Comparison of ENCODE assay signal across 9 cellular contexts in genomic region chr7:132654150-132654549, GRCh38.
A peak's percentile ranks its signal among the peaks of the same experiment; 100 is the strongest.
DNase-seq lines count a peak whose midpoint lies in the region; ATAC-seq and TF ChIP-seq lines count a peak whose summit lies in the region.
"Had no signal": no experiment of that assay in that cellular context is flagged by ENCODE, and none has a peak within 500 bp of the region (broad histone marks: within the 10 kb centered on the region; RNA-seq: fewer than 3 reads in every experiment).

No MANE protein-coding gene starts in this region.

- peak overlapping the region; percentile 34 for H3K27ac Mint-ChIP-seq in activated naive CD8-positive, alpha-beta T cell treated with anti-CD3 and anti-CD28 coated beads, Interleukin-2, amount 10 ng/mL, durations not matched to agents 7 days and 5 days
- no peak overlapping the region for H3K27ac Mint-ChIP-seq in neural progenitor cell

- ATAC-seq in GM19438 (IDR thresholded peaks at IDR 0.05; ENCODE audit: low read depth, unreplicated experiment) = peak; percentile 55
- ATAC-seq in HG03460 (IDR thresholded peaks at IDR 0.05; ENCODE audit: unreplicated experiment) = peak; percentile 64
- no peak for ATAC-seq in activated naive CD8-positive, alpha-beta T cell treated with anti-CD3 and anti-CD28 coated beads, Interleukin-2, amount 10 ng/mL, durations not matched to agents 7 days and 5 days (ENCODE audit: low read depth)
- no peak for ATAC-seq in HG02840 (IDR thresholded peaks at IDR 0.05; ENCODE audit: low FRiP score, unreplicated experiment)

- no peak overlapping the region for H3K9ac ChIP-seq in neural progenitor cell

- peaks cover 1% of the 10 kb centered on the region for H3K9me3 Mint-ChIP-seq in activated naive CD8-positive, alpha-beta T cell treated with anti-CD3 and anti-CD28 coated beads, Interleukin-2, amount 10 ng/mL, durations not matched to agents 7 days and 5 days
- no peaks in the 10 kb centered on the region for H3K9me3 Mint-ChIP-seq in neural progenitor cell

- peaks cover 23% of the 10 kb centered on the region for H3K4me1 Mint-ChIP-seq in activated naive CD8-positive, alpha-beta T cell treated with anti-CD3 and anti-CD28 coated beads, Interleukin-2, amount 10 ng/mL, durations not matched to agents 7 days and 5 days
- peaks cover 16% of the 10 kb centered on the region for H3K4me1 Mint-ChIP-seq in neural progenitor cell

- POLR2A ChIA-PET in activated naive CD8-positive, alpha-beta T cell treated with anti-CD3 and anti-CD28 coated beads, Interleukin-2, amount 10 ng/mL, durations not matched to agents 7 days and 5 days (lab: Charles Lee) = no interaction called here

- H3K4me2 ChIP-seq in neural progenitor cell = no peak overlapping the region

- no peaks in the 10 kb centered on the region for H4K20me1 ChIP-seq in neural progenitor cell (ENCODE audit: low read depth)

- H3K36me3 ChIP-seq in neural progenitor cell = no peaks in the 10 kb centered on the region

- peak; percentile 37 for TF ChIP-seq CTCF in neural progenitor cell (IDR thresholded peaks at IDR 0.05)

- H3K27ac ChIP-seq in neural progenitor cell = no peak overlapping the region
- H3K27ac ChIP-seq: SK-N-MC had no signal

- DNase-seq in GDM1 (lab: John Stamatoyannopoulos, UW) (peak; percentile 17), neural progenitor cell (ENCODE audit: low spot score) (no peak), cardiac septum (ENCODE audit: low spot score) (no peak)
- no peak for DNase-seq in activated naive CD8-positive, alpha-beta T cell treated with anti-CD3 and anti-CD28 coated beads, Interleukin-2, amount 10 ng/mL, durations not matched to agents 7 days and 5 days
- no peak for DNase-seq in stimulated activated CD4-positive, alpha-beta T cell treated with anti-CD3 and anti-CD28 coated beads, Interleukin-2, amount 100 ng/mL, for 48 hours

- peaks cover 12% of the 10 kb centered on the region for H3K4me1 ChIP-seq in neural progenitor cell

- H3K9me3 ChIP-seq in neural progenitor cell (ENCODE audit: low read depth) = no peaks in the 10 kb centered on the region

- no peaks in the 10 kb centered on the region for H3K36me3 Mint-ChIP-seq in activated naive CD8-positive, alpha-beta T cell treated with anti-CD3 and anti-CD28 coated beads, Interleukin-2, amount 10 ng/mL, durations not matched to agents 7 days and 5 days
- H3K36me3 Mint-ChIP-seq in neural progenitor cell = no peaks in the 10 kb centered on the region

- no peak overlapping the region for H2AFZ ChIP-seq in neural progenitor cell (replicated peaks)

- no peaks in the 10 kb centered on the region for H3K27me3 Mint-ChIP-seq in activated naive CD8-positive, alpha-beta T cell treated with anti-CD3 and anti-CD28 coated beads, Interleukin-2, amount 10 ng/mL, durations not matched to agents 7 days and 5 days
- H3K27me3 Mint-ChIP-seq in neural progenitor cell (ENCODE audit: insufficient read depth, low read depth) = peaks cover 6% of the 10 kb centered on the region

- peaks cover 4% of the 10 kb centered on the region for H3F3A ChIP-seq in neural progenitor cell (ENCODE audit: low read depth)

- H3K79me2 ChIP-seq in neural progenitor cell (ENCODE audit: low read depth) = no peaks in the 10 kb centered on the region

- no peak overlapping the region for H3K4me3 ChIP-seq in neural progenitor cell
- H3K4me3 ChIP-seq: SK-N-MC had no signal

- peak overlapping the region; percentile 67 for H3K4me3 Mint-ChIP-seq in activated naive CD8-positive, alpha-beta T cell treated with anti-CD3 and anti-CD28 coated beads, Interleukin-2, amount 10 ng/mL, durations not matched to agents 7 days and 5 days
- H3K4me3 Mint-ChIP-seq in neural progenitor cell = no peak overlapping the region

- intact Hi-C loops in cardiac septum (cut with DNase I) = no loop called here

- peaks cover 4% of the 10 kb centered on the region for H3K27me3 ChIP-seq in neural progenitor cell

Comparison
In these comparisons a context has a peak if more than half of its experiments do, and no peak if none do; other contexts are left out.
1. ATAC-seq: peak in GM19438 (single experiment) and HG03460 (single experiment); none in activated naive CD8-positive, alpha-beta T cell treated with anti-CD3 and anti-CD28 coated beads, Interleukin-2, amount 10 ng/mL, durations not matched to agents 7 days and 5 days (single experiment) and HG02840 (single experiment).